ENCODE assay signal across 1 cellular context in genomic region chr22:20776624-20777405, GRCh38.
TF ChIP-seq lines count a peak whose summit lies in the region.

No MANE protein-coding gene starts in this region.

TF ChIP-seq in WTC11, 78 proteins besides CTCF, POLR2A, EP300 and RAD21 (continued from another document):
- TF ChIP-seq AR (CRISPR knock-in tag; IDR thresholded peaks at IDR 0.05), result no peak
- no peak for TF ChIP-seq TCF7 (CRISPR knock-in tag; IDR thresholded peaks at IDR 0.05; ENCODE audit: low read depth)
- TF ChIP-seq STAT6 (CRISPR knock-in tag; conservative IDR thresholded peaks at IDR 0.05; ENCODE audit: low read depth), result no peak
- no peak for TF ChIP-seq RORB (CRISPR knock-in tag; IDR thresholded peaks at IDR 0.05)
- no peak for TF ChIP-seq JUN (CRISPR knock-in tag; IDR thresholded peaks at IDR 0.05)
- TF ChIP-seq NR3C1 (CRISPR knock-in tag; conservative IDR thresholded peaks at IDR 0.05; ENCODE audit: low read depth), result no peak
- TF ChIP-seq TEAD4 (CRISPR knock-in tag; IDR thresholded peaks at IDR 0.05), result no peak
- TF ChIP-seq ZNF138 (CRISPR knock-in tag; conservative IDR thresholded peaks at IDR 0.05), result no peak
- TF ChIP-seq ZNF671 (CRISPR knock-in tag; IDR thresholded peaks at IDR 0.05), result no peak
- TF ChIP-seq GRHL2 (CRISPR knock-in tag; IDR thresholded peaks at IDR 0.05; ENCODE audit: insufficient replicate concordance, severe bottlenecking), result no peak
- TF ChIP-seq KAT7 (CRISPR knock-in tag; IDR thresholded peaks at IDR 0.05; ENCODE audit: borderline replicate concordance), result no peak
- no peak for TF ChIP-seq HMGA2 (CRISPR knock-in tag; IDR thresholded peaks at IDR 0.05)
- TF ChIP-seq USF2 (CRISPR knock-in tag; IDR thresholded peaks at IDR 0.05), result no peak
- no peak for TF ChIP-seq ZNF232 (CRISPR knock-in tag; IDR thresholded peaks at IDR 0.05)
- TF ChIP-seq CBFB (CRISPR knock-in tag; IDR thresholded peaks at IDR 0.05; ENCODE audit: low read depth), result no peak
- TF ChIP-seq MYBL2 (CRISPR knock-in tag; IDR thresholded peaks at IDR 0.05), result no peak
